Comparison of ENCODE assay signal across 1 cellular context in genomic region chr18:25321869-25322268, GRCh38.
TF ChIP-seq lines count a peak whose summit lies in the region.

No MANE protein-coding gene starts in this region.

TF ChIP-seq in K562, 482 proteins besides CTCF, POLR2A, EP300 and RAD21:
- TF ChIP-seq, protein P1, sequence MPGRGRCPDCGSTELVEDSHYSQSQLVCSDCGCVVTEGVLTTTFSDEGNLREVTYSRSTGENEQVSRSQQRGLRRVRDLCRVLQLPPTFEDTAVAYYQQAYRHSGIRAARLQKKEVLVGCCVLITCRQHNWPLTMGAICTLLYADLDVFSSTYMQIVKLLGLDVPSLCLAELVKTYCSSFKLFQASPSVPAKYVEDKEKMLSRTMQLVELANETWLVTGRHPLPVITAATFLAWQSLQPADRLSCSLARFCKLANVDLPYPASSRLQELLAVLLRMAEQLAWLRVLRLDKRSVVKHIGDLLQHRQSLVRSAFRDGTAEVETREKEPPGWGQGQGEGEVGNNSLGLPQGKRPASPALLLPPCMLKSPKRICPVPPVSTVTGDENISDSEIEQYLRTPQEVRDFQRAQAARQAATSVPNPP (IDR thresholded peaks at IDR 0.05; ENCODE audit: borderline replicate concordance, insufficient read depth, insufficient read length) = no peak
- TF ChIP-seq, protein P2, sequence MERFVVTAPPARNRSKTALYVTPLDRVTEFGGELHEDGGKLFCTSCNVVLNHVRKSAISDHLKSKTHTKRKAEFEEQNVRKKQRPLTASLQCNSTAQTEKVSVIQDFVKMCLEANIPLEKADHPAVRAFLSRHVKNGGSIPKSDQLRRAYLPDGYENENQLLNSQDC (CRISPR knock-in tag; IDR thresholded peaks at IDR 0.05) = no peak
- TF ChIP-seq MEIS2 (IDR thresholded peaks at IDR 0.05; ENCODE audit: partially characterized antibody) (peak; percentile 50), ILK (tag; IDR thresholded peaks at IDR 0.05; ENCODE audit: borderline replicate concordance, low read depth) (no peak), CBFA2T3 (IDR thresholded peaks at IDR 0.05) (peak; percentile 28; the same call in 1 of the 2 replicates), IRF2 (CRISPR knock-in tag; IDR thresholded peaks at IDR 0.05) (no peak)
- TF ChIP-seq, protein P3, sequence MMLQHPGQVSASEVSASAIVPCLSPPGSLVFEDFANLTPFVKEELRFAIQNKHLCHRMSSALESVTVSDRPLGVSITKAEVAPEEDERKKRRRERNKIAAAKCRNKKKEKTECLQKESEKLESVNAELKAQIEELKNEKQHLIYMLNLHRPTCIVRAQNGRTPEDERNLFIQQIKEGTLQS (IDR thresholded peaks at IDR 0.05) = no peak
- TF ChIP-seq, protein P3 (CRISPR knock-in tag; conservative IDR thresholded peaks at IDR 0.05) = no peak
